ENCODE assay signal across 10 cellular contexts in genomic region chr1:77347646-77348045, GRCh38.
DNase-seq lines count a peak whose midpoint lies in the region; ATAC-seq and TF ChIP-seq lines count a peak whose summit lies in the region.
"Had no signal": no experiment of that assay in that cellular context is flagged by ENCODE, and none has a peak within 500 bp of the region (broad histone marks: within the 10 kb centered on the region; RNA-seq: fewer than 3 reads in every experiment).

No MANE protein-coding gene starts in this region.

- no peaks in the 10 kb centered on the region for H3K36me3 ChIP-seq in suprapubic skin
- H3K36me3 ChIP-seq: BLaER1 had no signal

- no peaks in the 10 kb centered on the region for H3K4me1 ChIP-seq in suprapubic skin
- H3K4me1 ChIP-seq: BLaER1 had no signal

- H3K27ac ChIP-seq in suprapubic skin = no peak overlapping the region
- H3K27ac ChIP-seq: BLaER1 had no signal

- no peak for ATAC-seq in GM19023 (IDR thresholded peaks at IDR 0.05; ENCODE audit: unreplicated experiment)

- DNase-seq in NCI-H2171 treated with DMSO at 0.1 percent for 48 hours (lab: John Stamatoyannopoulos, UW) (peak; percentile 53), NCI-H2171 (lab: John Stamatoyannopoulos, UW) (no peak), fibroblast of gingiva (ENCODE audit: low read depth) (peak; percentile 81), cerebellum (ENCODE audit: low spot score) (no peak), suprapubic skin (ENCODE audit: low spot score in 2 of 2) (no peak)
- DNase-seq in stimulated activated CD4-positive, alpha-beta T cell treated with anti-CD3 and anti-CD28 coated beads, Interleukin-1b, Interleukin-23, amount 100 ng/mL, for 48 hours = peak; percentile 61
- DNase-seq: NCI-H1092 had no signal

- WGBS in suprapubic skin = 55% methylated on average over 6 of the region's 6 CpGs

- no peaks in the 10 kb centered on the region for H3K9me3 ChIP-seq in suprapubic skin
- H3K9me3 ChIP-seq: BLaER1 had no signal

- no peak for TF ChIP-seq CTCF in suprapubic skin (IDR thresholded peaks at IDR 0.05)

- H3K27me3 ChIP-seq in suprapubic skin = no peaks in the 10 kb centered on the region
- H3K27me3 ChIP-seq: BLaER1 had no signal

- TF ChIP-seq POLR2A in suprapubic skin (IDR thresholded peaks at IDR 0.05) = no peak

- H3K4me3 ChIP-seq in suprapubic skin = no peak overlapping the region
- H3K4me3 ChIP-seq: BLaER1 had no signal

- TF ChIP-seq EP300 in suprapubic skin (IDR thresholded peaks at IDR 0.05) = no peak

TF ChIP-seq in PFSK-1, 5 proteins besides CTCF, POLR2A, EP300 and RAD21:
- TF ChIP-seq TAF1 (IDR thresholded peaks at IDR 0.05; ENCODE audit: borderline replicate concordance, insufficient read depth, low read length) = peak; percentile 39; the same call in 1 of the 2 replicates
- TF ChIP-seq POLR2AphosphoS5 (IDR thresholded peaks at IDR 0.05; ENCODE audit: low read depth, low read length) = no peak
- peak; percentile 24 for TF ChIP-seq FOXP2 (optimal IDR thresholded peaks at IDR 0.05; ENCODE audit: borderline replicate concordance, extremely low read depth, extremely low read length, insufficient read depth)

Comparison
In these comparisons a context has a peak if more than half of its experiments do, and no peak if none do; other contexts are left out.
1. DNase-seq: peak in NCI-H2171 treated with DMSO at 0.1 percent for 48 hours (single experiment), fibroblast of gingiva (single experiment) and stimulated activated CD4-positive, alpha-beta T cell treated with anti-CD3 and anti-CD28 coated beads, Interleukin-1b, Interleukin-23, amount 100 ng/mL, for 48 hours (single experiment); none in NCI-H2171 (single experiment), cerebellum (single experiment) and suprapubic skin (0 of 2).